In genomic region chr1:1599919-1600860, GRCh38 we compare ENCODE assay signal across 8 cellular contexts. TPM values are rescaled to one million over a fixed set of nuclear protein-coding genes. Genes with fewer than 3 reads are reported as not detected.
DNase-seq lines count a peak whose midpoint lies in the region; ATAC-seq, FAIRE-seq and TF ChIP-seq lines count a peak whose summit lies in the region.

TSS of gene FNDC10 (minus strand) at chr1:1600135. CDS start at chr1:1600015, 120 bp downstream.

- POLR2A ChIA-PET in GM12878 (lab: Charles Lee), result no interaction called here
- POLR2A ChIA-PET in HepG2 (lab: Yijun Ruan, JAX), result no interaction called here

- H4K20me1 ChIP-seq in GM12878 (ENCODE audit: control insufficient read depth, insufficient read depth), result no peaks in the 10 kb centered on the region
- H4K20me1 ChIP-seq in HepG2 (ENCODE audit: insufficient read depth, low read length), result no peaks in the 10 kb centered on the region

- intact Hi-C loops in GM12878 (cut with micrococcal nuclease; ENCODE audit: unreplicated experiment) (no loop called here), HepG2 (cut with micrococcal nuclease; ENCODE audit: unreplicated experiment) (no loop called here)

- H3K4me1 ChIP-seq in GM12878 (ENCODE audit: control insufficient read depth, insufficient read depth, low read length), result peaks cover 40% of the 10 kb centered on the region
- H3K4me1 ChIP-seq in HepG2 (ENCODE audit: insufficient read depth, low read length), result peaks cover 57% of the 10 kb centered on the region

- TF ChIP-seq EP300 in GM12878 (IDR thresholded peaks at IDR 0.05; ENCODE audit: borderline replicate concordance in 1 of 2, control insufficient read depth in 1 of 2, low read depth in 2 of 2, low read length in 2 of 2), result no peak
- TF ChIP-seq EP300 in HepG2 (IDR thresholded peaks at IDR 0.05; ENCODE audit: low read depth in 2 of 2, low read length in 2 of 2), result no peak
- TF ChIP-seq EP300 in HepG2 (CRISPR knock-in tag; IDR thresholded peaks at IDR 0.05; ENCODE audit: borderline replicate concordance), result no peak

- TF ChIP-seq CTCF in 22Rv1 (IDR thresholded peaks at IDR 0.05) (no peak), GM20000 (IDR thresholded peaks at IDR 0.05; ENCODE audit: extremely low read depth, missing control alignments) (no peak), GM12878 (IDR thresholded peaks at IDR 0.05 in 2 of 3, conservative IDR thresholded peaks at IDR 0.05 in 1 of 3; ENCODE audit: control insufficient read depth in 2 of 3, extremely low read depth in 1 of 3, insufficient read depth in 1 of 3, low read depth in 3 of 3, low read length in 3 of 3) (no peak), HepG2 (CRISPR knock-in tag; IDR thresholded peaks at IDR 0.05) (no peak)

- H3K36me3 ChIP-seq in GM12878 (ENCODE audit: control insufficient read depth in 2 of 2, insufficient read depth in 2 of 2, low read length in 1 of 2) (no peaks in the 10 kb centered on the region), HepG2 (replicated peaks in 1 of 2; ENCODE audit: control insufficient read depth in 1 of 2, insufficient read depth in 2 of 2, low read length in 2 of 2) (no peaks in the 10 kb centered on the region)

- H3K9me3 ChIP-seq in GM12878 (replicated peaks; ENCODE audit: control insufficient read depth, insufficient read depth, low read length) (no peaks in the 10 kb centered on the region), HepG2 (ENCODE audit: low read length) (no peaks in the 10 kb centered on the region)

- peak within 1 kb of the TSS; percentile 48 for H3K4me2 ChIP-seq in GM12878 (ENCODE audit: control insufficient read depth, insufficient read depth)
- peak within 1 kb of the TSS; percentile 76 for H3K4me2 ChIP-seq in HepG2 (ENCODE audit: low read depth, low read length)

- CTCF ChIA-PET in GM12878 (lab: Yijun Ruan, JAX) (no interaction called here), HepG2 (lab: Yijun Ruan, JAX; ENCODE audit: low intra/inter-chr PET ratio, low total read pairs) (no interaction called here)

- TF ChIP-seq RAD21 in GM12878 (IDR thresholded peaks at IDR 0.05; ENCODE audit: insufficient read depth, low read depth, low read length), result no peak
- TF ChIP-seq RAD21 in HepG2 (CRISPR knock-in tag; IDR thresholded peaks at IDR 0.05), result no peak; the same call in 1 of the 2 replicates

- no peaks in the 10 kb centered on the region for H3K79me2 ChIP-seq in GM12878 (ENCODE audit: control insufficient read depth, insufficient read depth, low read length)
- no peaks in the 10 kb centered on the region for H3K79me2 ChIP-seq in HepG2 (ENCODE audit: insufficient read depth, low read length)

- BruUV-seq in GM12878 (replicated peaks; lab: Mats Ljungman, UMichigan) (no TSS peak), HepG2 (replicated peaks; lab: Mats Ljungman, UMichigan) (no TSS peak)

- RAD21 ChIA-PET in GM12878 (lab: Charles Lee; ENCODE audit: unreplicated experiment), result no interaction called here

- in situ Hi-C loops in GM12878 (cut with MboI), result no loop called here
- in situ Hi-C loops in HepG2 (cut with HindIII; ENCODE audit: extremely low pct_ligation_motif_present, low pct_unique_long_range_greater_than_20kb), result no loop called here

- WGBS in GM12878 (ENCODE audit: insufficient coverage, insufficient replicate concordance, low lambda C conversion rate, missing lambda C conversion rate), result 43% methylated on average over 51 of the region's 127 CpGs
- WGBS in HepG2 (ENCODE audit: low lambda C conversion rate), result 62% methylated on average over 14 of the region's 127 CpGs

- DNase-seq in GM20000 (ENCODE audit: low spot score), result peak; percentile 68
- DNase-seq in GM12878 (ENCODE audit: low read depth, low spot score), result no peak
- DNase-seq in HepG2 (ENCODE audit: low spot score), result no peak
- no peak for DNase-seq in ureter (ENCODE audit: low spot score)
- no peak for DNase-seq in HK-2 (ENCODE audit: unreplicated experiment)
- DNase-seq in NCI-H2029 treated with DMSO at 0.1 percent for 48 hours (lab: John Stamatoyannopoulos, UW), result no peak

- H3K27ac ChIP-seq in 22Rv1 (0 out of 2 replicates have a peak within 1 kb of the TSS, but pooled peaks have one; percentile 17), GM12878 (ENCODE audit: control insufficient read depth, insufficient read depth) (no peak within 1 kb of the TSS), HepG2 (ENCODE audit: extremely low read length, insufficient read depth, low read length) (no peak within 1 kb of the TSS)

- H3K27me3 ChIP-seq in GM12878 (replicated peaks in 1 of 2; ENCODE audit: control insufficient read depth in 2 of 2, insufficient read depth in 2 of 2, low read length in 1 of 2) (peaks cover 0 to 2% of the 10 kb centered on the region in 2 experiments; a peak in 2 of 4 replicates), HepG2 (ENCODE audit: control insufficient read depth in 1 of 2, insufficient read depth in 2 of 2, low read length in 2 of 2) (peaks cover 9 to 28% of the 10 kb centered on the region in 2 experiments)

- SMC1A ChIA-PET in GM12878 (lab: Charles Lee; ENCODE audit: uncharacterized antibody, unreplicated experiment), result no interaction called here

- TF ChIP-seq POLR2A in GM12878 (IDR thresholded peaks at IDR 0.05; ENCODE audit: low read depth, low read length) (no peak), HepG2 (IDR thresholded peaks at IDR 0.05; ENCODE audit: insufficient read depth in 1 of 2, low read depth in 2 of 2, low read length in 2 of 2) (no peak)

- ATAC-seq in GM12878 (no peak), HepG2 (no peak), GM21526 (IDR thresholded peaks at IDR 0.05; ENCODE audit: low FRiP score, unreplicated experiment) (no peak)

- H3K4me3 ChIP-seq in GM12878 (no peak within 1 kb of the TSS), HepG2 (replicated peaks in 1 of 3; ENCODE audit: insufficient read depth in 1 of 3, low read depth in 2 of 3, low read length in 3 of 3) (peak within 1 kb of the TSS; percentile 21 to 70 (median 50); a peak in 5 of 6 replicates)

- H2AFZ ChIP-seq in GM12878 (ENCODE audit: control insufficient read depth, low read depth, low read length) (peak within 1 kb of the TSS; percentile 23), HepG2 (ENCODE audit: low read length) (no peak within 1 kb of the TSS)

- no peak for FAIRE-seq in GM12878 (lab: Jason Lieb, UNC)
- no peak for FAIRE-seq in HepG2 (lab: Jason Lieb, UNC)

- H3K9ac ChIP-seq in GM12878 (ENCODE audit: control insufficient read depth, insufficient read depth, low read length) (no peak within 1 kb of the TSS), HepG2 (ENCODE audit: insufficient read depth, low read depth, low read length) (peak within 1 kb of the TSS; percentile 39)

TF ChIP-seq in GM12878, 131 proteins besides CTCF, POLR2A, EP300 and RAD21 (continues in another document):
- TF ChIP-seq PML (IDR thresholded peaks at IDR 0.05; ENCODE audit: low read length), result no peak
- TF ChIP-seq EGR1 (IDR thresholded peaks at IDR 0.05; ENCODE audit: borderline replicate concordance in 1 of 2, low read depth in 2 of 2, low read length in 2 of 2), result peak in 1 of 2 experiments; percentile 38; a peak in 1 of 3 replicates

RNA-seq across cellular contexts. Expression of gene FNDC10, which starts in this region (rescaled TPM):
- 0.46 and 0.59 TPM in 2 replicates for total RNA-seq in GM12878 (2013; cell fraction: nucleolus; rRNA removed)
- total RNA-seq in GM12878 (2014; rRNA removed) (0.22 and 0.23 TPM in 2 replicates), GM12878 (2014; rRNA removed; fragmentation: Illumina TruSeq; extraction: Trizol) (0.27 and 0.28 TPM in 2 replicates), GM12878 (2021) (1.0 and 1.3 TPM in 2 replicates), HepG2 (2016; rRNA removed; fragmentation: Illumina TruSeq; extraction: Trizol) (2.0 and 2.5 TPM in 2 replicates), ureter (4.1 TPM)
- 0.50 TPM for polyA plus RNA-seq in GM12878 (2011; ENCODE audit: low read depth)
- polyA plus RNA-seq in GM12878 (2011; rRNA removed) (not detected in 2 replicates), GM12878 (2014; fragmentation: Illumina TruSeq; extraction: Trizol) (0.18 TPM in 1 of 2 replicates, not detected in the other), GM12878 (2014; fragmentation: Nextera tagmentation; extraction: Ambion mirVana) (under 1 TPM in 1 of 2 experiments, not detected in 1; 0.05 TPM), GM12878 (2014; rRNA removed) (0.79 and 1.1 TPM in 2 replicates), GM12878 (2016; fragmentation: Nextera tagmentation; extraction: Ambion mirVana) (not detected), HepG2 (2011; rRNA removed) (2.2 and 3.1 TPM in 2 replicates)
- polyA plus RNA-seq in GM12878 (2011; cell fraction: cytosol; rRNA removed), result 0.05 TPM in 1 of 2 replicates, not detected in the other
- polyA plus RNA-seq in GM12878 (2011; cell fraction: nucleus; rRNA removed), result 0.09 TPM in 1 of 2 replicates, not detected in the other
- polyA plus RNA-seq in GM12878 (2012), result 1.0 and 1.2 TPM in 2 replicates
- 0.10 TPM in 1 of 2 replicates, not detected in the other for polyA minus RNA-seq in GM12878 (2011; rRNA and poly(A)+ RNA removed)
- not detected in 2 replicates for polyA minus RNA-seq in GM12878 (2011; cell fraction: cytosol; rRNA and poly(A)+ RNA removed)
- polyA minus RNA-seq in GM12878 (2011; cell fraction: nucleus; rRNA and poly(A)+ RNA removed), result not detected in 2 replicates
- 6.6 and 6.8 TPM in 2 replicates for total RNA-seq in HepG2 (2016; cell fraction: cytosol; rRNA removed; fragmentation: Illumina TruSeq; extraction: Trizol; ENCODE audit: low read depth)
- 2.4 and 2.8 TPM in 2 replicates for total RNA-seq in HepG2 (2016; cell fraction: insoluble cytoplasmic fraction; rRNA removed; fragmentation: Illumina TruSeq; extraction: Trizol)
- total RNA-seq in HepG2 (2016; cell fraction: membrane; rRNA removed; fragmentation: Illumina TruSeq; extraction: Trizol), result 10.4 and 11.3 TPM in 2 replicates
- total RNA-seq in HepG2 (2016; cell fraction: nucleus; rRNA removed; fragmentation: Illumina TruSeq; extraction: Trizol), result 1.1 and 1.3 TPM in 2 replicates
- polyA plus RNA-seq in HepG2 (2011; cell fraction: cytosol; rRNA removed), result 2.6 and 5.4 TPM in 2 replicates
- 3.9 and 4.3 TPM in 2 replicates for polyA plus RNA-seq in HepG2 (2011; cell fraction: nucleus; rRNA removed)
- 4.0 and 4.3 TPM in 2 replicates for polyA plus RNA-seq in HepG2 (2012)
- polyA plus RNA-seq in HepG2 (2016; cell fraction: cytosol; fragmentation: Illumina TruSeq; extraction: Trizol; ENCODE audit: low read depth), result 20.0 and 21.4 TPM in 2 replicates
- 5.1 and 6.0 TPM in 2 replicates for polyA plus RNA-seq in HepG2 (2016; cell fraction: insoluble cytoplasmic fraction; fragmentation: Illumina TruSeq; extraction: Trizol; ENCODE audit: low read depth)
- polyA plus RNA-seq in HepG2 (2016; cell fraction: membrane; fragmentation: Illumina TruSeq; extraction: Trizol; ENCODE audit: low read depth), result 21.7 and 28.5 TPM in 2 replicates
- polyA plus RNA-seq in HepG2 (2016; cell fraction: nucleus; fragmentation: Illumina TruSeq; extraction: Trizol; ENCODE audit: insufficient read depth, low read depth), result 4.3 and 4.8 TPM in 2 replicates
- polyA minus RNA-seq in HepG2 (2011; rRNA and poly(A)+ RNA removed; ENCODE audit: low replicate concordance), result 4.9 TPM in 1 of 2 replicates, not detected in the other
- polyA minus RNA-seq in HepG2 (2011; cell fraction: cytosol; rRNA and poly(A)+ RNA removed), result 4.0 and 4.4 TPM in 2 replicates
- 0.64 and 1.1 TPM in 2 replicates for polyA minus RNA-seq in HepG2 (2011; cell fraction: nucleus; rRNA and poly(A)+ RNA removed)
